ENCODE assay signal across 19 cellular contexts in the genomic region with DNA sequence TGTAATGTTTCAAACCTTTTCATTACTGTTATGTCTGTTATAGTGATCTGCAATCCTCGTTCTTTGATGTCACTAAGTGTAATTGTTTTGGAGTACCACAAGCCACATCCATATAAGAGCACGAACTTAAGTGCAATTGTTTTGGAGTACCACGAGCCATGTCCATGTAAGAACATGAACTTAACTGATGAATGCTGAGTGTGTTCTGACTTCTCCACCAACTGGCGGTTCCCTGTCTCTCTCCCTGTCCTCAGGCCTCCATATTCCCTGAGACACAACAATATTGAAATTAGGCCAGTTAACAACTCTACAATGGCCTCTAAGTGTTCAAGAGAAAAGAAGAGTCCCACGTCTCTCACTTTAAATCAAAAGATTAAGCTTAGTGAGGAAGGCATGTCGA. TPM values are rescaled to one million over a fixed set of nuclear protein-coding genes. Genes with fewer than 3 reads are reported as not detected.
DNase-seq lines count a peak whose midpoint lies in the region; ATAC-seq and TF ChIP-seq lines count a peak whose summit lies in the region.
"Had no signal": no experiment of that assay in that cellular context is flagged by ENCODE, and none has a peak within 500 bp of the region (broad histone marks: within the 10 kb centered on the region; RNA-seq: fewer than 3 reads in every experiment).

No MANE protein-coding gene starts in this region.

- H3K27me3 Mint-ChIP-seq in GM23338 (ENCODE audit: insufficient read depth, low read depth, poor library complexity): peaks cover 2% of the 10 kb centered on the region
- no peaks in the 10 kb centered on the region for H3K27me3 Mint-ChIP-seq in activated T-helper 17 cell treated with anti-CD3 and anti-CD28 coated beads, Interleukin-2, amount 50 U/mL, for 72 hours
- no peaks in the 10 kb centered on the region for H3K27me3 Mint-ChIP-seq in endothelial cell (ENCODE audit: unreplicated experiment)
- H3K27me3 Mint-ChIP-seq: dendritic cell treated with granulocyte-macrophage colony-stimulating factor and Interleukin-4, amounts not matched to agents 40 ng/mL and 50 ng/mL, for 4 days had no signal

- intact Hi-C loops in Panc1 (cut with micrococcal nuclease; ENCODE audit: unreplicated experiment): no loop called here

- H3K36me3 Mint-ChIP-seq in GM23338 (ENCODE audit: low read depth) (peaks cover 10% of the 10 kb centered on the region; the same call in 2 of the 3 replicates), endothelial cell (ENCODE audit: low read depth, unreplicated experiment) (no peaks in the 10 kb centered on the region)
- no peaks in the 10 kb centered on the region for H3K36me3 Mint-ChIP-seq in activated T-helper 17 cell treated with anti-CD3 and anti-CD28 coated beads, Interleukin-2, amount 50 U/mL, for 72 hours (ENCODE audit: low read depth)
- H3K36me3 Mint-ChIP-seq: stimulated activated effector memory CD8-positive, alpha-beta T cell treated with anti-CD3 and anti-CD28 coated beads, Interleukin-12 subunit alpha, Interleukin-12 subunit beta, amount 100 ng/mL, for 72 hours had no signal

- H4K20me1 ChIP-seq in GM23338 (replicated peaks; ENCODE audit: insufficient read depth) (no peaks in the 10 kb centered on the region), osteoblast (ENCODE audit: insufficient read depth, low read length) (no peaks in the 10 kb centered on the region)
- H4K20me1 ChIP-seq: BLaER1 treated with 17β-estradiol and CSF1 and Interleukin-3, amounts not matched to agents 10 nM and 100 nM had no signal

- peak; percentile 57 for ATAC-seq in GM23338
- no peak for ATAC-seq in Panc1
- no peak for ATAC-seq in activated T-helper 17 cell treated with anti-CD3 and anti-CD28 coated beads, Interleukin-2, amount 50 U/mL, for 72 hours (replicated peaks)
- ATAC-seq: stimulated activated effector memory CD8-positive, alpha-beta T cell treated with anti-CD3 and anti-CD28 coated beads, Interleukin-12 subunit alpha, Interleukin-12 subunit beta, amount 100 ng/mL, for 72 hours had no signal

- DNase-seq in GM23338 (ENCODE audit: low spot score) (no peak), Panc1 (ENCODE audit: low read depth, low spot score) (no peak), epithelial cell of esophagus (ENCODE audit: low read depth) (peak; percentile 9), osteoblast (ENCODE audit: insufficient read length, low spot score, missing footprints) (no peak), endothelial cell (ENCODE audit: low spot score) (no peak), erythroblast (lab: John Stamatoyannopoulos, UW) (no peak)
- DNase-seq: activated naive CD4-positive, alpha-beta T cell treated with anti-CD3 and anti-CD28 coated beads for 36 hours; DMS53; NCI-H2029; NCI-H524 treated with DMSO at 0.1 percent for 48 hours; spleen; thyroid gland had no signal

- no peaks in the 10 kb centered on the region for H3K9me3 Mint-ChIP-seq in GM23338
- H3K9me3 Mint-ChIP-seq in activated T-helper 17 cell treated with anti-CD3 and anti-CD28 coated beads, Interleukin-2, amount 50 U/mL, for 72 hours: no peaks in the 10 kb centered on the region
- H3K9me3 Mint-ChIP-seq in endothelial cell (ENCODE audit: unreplicated experiment): no peaks in the 10 kb centered on the region
- H3K9me3 Mint-ChIP-seq: activated naive CD4-positive, alpha-beta T cell treated with anti-CD3 and anti-CD28 coated beads for 36 hours; dendritic cell treated with granulocyte-macrophage colony-stimulating factor and Interleukin-4, amounts not matched to agents 40 ng/mL and 50 ng/mL, for 4 days; stimulated activated effector memory CD8-positive, alpha-beta T cell treated with anti-CD3 and anti-CD28 coated beads, Interleukin-12 subunit alpha, Interleukin-12 subunit beta, amount 100 ng/mL, for 72 hours had no signal

- H3K79me2 ChIP-seq in GM23338 (replicated peaks; ENCODE audit: insufficient read depth): no peaks in the 10 kb centered on the region
- no peaks in the 10 kb centered on the region for H3K79me2 ChIP-seq in osteoblast (ENCODE audit: insufficient read depth, low read length)

- H3K4me1 ChIP-seq in GM23338 (ENCODE audit: insufficient read depth) (peaks cover 30% of the 10 kb centered on the region), Panc1 (ENCODE audit: control insufficient read depth, insufficient read depth, low read length) (no peaks in the 10 kb centered on the region), osteoblast (ENCODE audit: insufficient read depth, low read length) (no peaks in the 10 kb centered on the region)
- H3K4me1 ChIP-seq: BLaER1 treated with 17β-estradiol and CSF1 and Interleukin-3, amounts not matched to agents 10 nM and 100 nM; esophagus muscularis mucosa; spleen; thyroid gland had no signal

- H3K4me3 ChIP-seq in GM23338: no peak overlapping the region
- H3K4me3 ChIP-seq in Panc1 (ENCODE audit: low read depth in 2 of 2, low read length in 2 of 2): no peak overlapping the region
- no peak overlapping the region for H3K4me3 ChIP-seq in epithelial cell of esophagus (ENCODE audit: low read length)
- H3K4me3 ChIP-seq in osteoblast (ENCODE audit: insufficient read depth, low read length): no peak overlapping the region
- H3K4me3 ChIP-seq: BLaER1 treated with 17β-estradiol and CSF1 and Interleukin-3, amounts not matched to agents 10 nM and 100 nM; esophagus muscularis mucosa; SK-N-MC; spleen; thyroid gland had no signal

- H3K27me3 ChIP-seq in GM23338 (ENCODE audit: insufficient read depth): no peaks in the 10 kb centered on the region
- H3K27me3 ChIP-seq in Panc1 (ENCODE audit: control insufficient read depth, insufficient read depth, low read length): no peaks in the 10 kb centered on the region
- peaks cover 50% of the 10 kb centered on the region for H3K27me3 ChIP-seq in osteoblast (ENCODE audit: insufficient read depth, low read length)
- H3K27me3 ChIP-seq: BLaER1 treated with 17β-estradiol and CSF1 and Interleukin-3, amounts not matched to agents 10 nM and 100 nM; esophagus muscularis mucosa; spleen; thyroid gland had no signal

- H3K36me3 ChIP-seq in GM23338 (ENCODE audit: insufficient read depth): no peaks in the 10 kb centered on the region
- no peaks in the 10 kb centered on the region for H3K36me3 ChIP-seq in Panc1 (ENCODE audit: control insufficient read depth, insufficient read depth, low read length)
- H3K36me3 ChIP-seq in osteoblast (ENCODE audit: insufficient read depth, low read length): no peaks in the 10 kb centered on the region
- H3K36me3 ChIP-seq: BLaER1 treated with 17β-estradiol and CSF1 and Interleukin-3, amounts not matched to agents 10 nM and 100 nM; esophagus muscularis mucosa; spleen; thyroid gland had no signal

- CTCF ChIA-PET in Panc1 (lab: Charles Lee): no interaction called here

- POLR2A ChIA-PET in Panc1 (lab: Charles Lee): no interaction called here

- H3K4me3 Mint-ChIP-seq in GM23338 (no peak overlapping the region), endothelial cell (ENCODE audit: unreplicated experiment) (no peak overlapping the region)
- H3K4me3 Mint-ChIP-seq in activated T-helper 17 cell treated with anti-CD3 and anti-CD28 coated beads, Interleukin-2, amount 50 U/mL, for 72 hours: no peak overlapping the region
- H3K4me3 Mint-ChIP-seq: activated naive CD4-positive, alpha-beta T cell treated with anti-CD3 and anti-CD28 coated beads for 36 hours; dendritic cell treated with granulocyte-macrophage colony-stimulating factor and Interleukin-4, amounts not matched to agents 40 ng/mL and 50 ng/mL, for 4 days; stimulated activated effector memory CD8-positive, alpha-beta T cell treated with anti-CD3 and anti-CD28 coated beads, Interleukin-12 subunit alpha, Interleukin-12 subunit beta, amount 100 ng/mL, for 72 hours had no signal

- H3K27ac Mint-ChIP-seq in GM23338: no peak overlapping the region; the same call in 1 of the 2 replicates
- no peak overlapping the region for H3K27ac Mint-ChIP-seq in activated T-helper 17 cell treated with anti-CD3 and anti-CD28 coated beads, Interleukin-2, amount 50 U/mL, for 72 hours
- H3K27ac Mint-ChIP-seq in endothelial cell (ENCODE audit: unreplicated experiment): no peak overlapping the region
- H3K27ac Mint-ChIP-seq: activated naive CD4-positive, alpha-beta T cell treated with anti-CD3 and anti-CD28 coated beads for 36 hours; dendritic cell treated with granulocyte-macrophage colony-stimulating factor and Interleukin-4, amounts not matched to agents 40 ng/mL and 50 ng/mL, for 4 days; stimulated activated effector memory CD8-positive, alpha-beta T cell treated with anti-CD3 and anti-CD28 coated beads, Interleukin-12 subunit alpha, Interleukin-12 subunit beta, amount 100 ng/mL, for 72 hours had no signal

- H3K4me2 ChIP-seq in GM23338 (no peak overlapping the region), osteoblast (ENCODE audit: insufficient read depth, low read length) (no peak overlapping the region)
- H3K4me2 ChIP-seq: BLaER1 treated with 17β-estradiol and CSF1 and Interleukin-3, amounts not matched to agents 10 nM and 100 nM had no signal

- H3K9me2 ChIP-seq in GM23338 (ENCODE audit: insufficient read depth): no peaks in the 10 kb centered on the region

- no peaks in the 10 kb centered on the region for H3F3A ChIP-seq in GM23338 (replicated peaks; ENCODE audit: low read depth)

- no peak overlapping the region for H3K27ac ChIP-seq in GM23338 (ENCODE audit: low read depth)
- H3K27ac ChIP-seq in Panc1 (ENCODE audit: low read length): no peak overlapping the region
- no peak overlapping the region for H3K27ac ChIP-seq in osteoblast (ENCODE audit: low read depth, low read length)
- H3K27ac ChIP-seq: BLaER1 treated with 17β-estradiol and CSF1 and Interleukin-3, amounts not matched to agents 10 nM and 100 nM; esophagus muscularis mucosa; SK-N-MC; spleen; thyroid gland had no signal

- in situ Hi-C loops in Panc1 (cut with HindIII; ENCODE audit: low pct_unique_long_range_greater_than_20kb, low sequenced_read_pairs): no loop called here

- H3K9me3 ChIP-seq in Panc1 (ENCODE audit: control insufficient read depth, insufficient read depth, low read depth, low read length) (no peaks in the 10 kb centered on the region), osteoblast (ENCODE audit: low read depth, low read length) (no peaks in the 10 kb centered on the region)
- H3K9me3 ChIP-seq: BLaER1 treated with 17β-estradiol and CSF1 and Interleukin-3, amounts not matched to agents 10 nM and 100 nM; esophagus muscularis mucosa; spleen; thyroid gland had no signal

- no peak for TF ChIP-seq POLR2A in erythroblast (IDR thresholded peaks at IDR 0.05; ENCODE audit: low read length)

- no TSS peak for BruUV-seq in Panc1 (replicated peaks; lab: Mats Ljungman, UMichigan)

- H3K4me1 Mint-ChIP-seq in GM23338 (peaks cover 24% of the 10 kb centered on the region), endothelial cell (ENCODE audit: unreplicated experiment) (peaks cover 2% of the 10 kb centered on the region)
- no peaks in the 10 kb centered on the region for H3K4me1 Mint-ChIP-seq in activated T-helper 17 cell treated with anti-CD3 and anti-CD28 coated beads, Interleukin-2, amount 50 U/mL, for 72 hours
- H3K4me1 Mint-ChIP-seq: stimulated activated effector memory CD8-positive, alpha-beta T cell treated with anti-CD3 and anti-CD28 coated beads, Interleukin-12 subunit alpha, Interleukin-12 subunit beta, amount 100 ng/mL, for 72 hours had no signal

- H2AFZ ChIP-seq in GM23338: no peak overlapping the region
- no peak overlapping the region for H2AFZ ChIP-seq in osteoblast (ENCODE audit: low read length)

- TF ChIP-seq CTCF in GM23338 (conservative IDR thresholded peaks at IDR 0.05; ENCODE audit: low read depth in 2 of 2) (peak in 1 of 2 experiments; percentile 62; a peak in 2 of 4 replicates), Panc1 (IDR thresholded peaks at IDR 0.05) (peak; percentile 49; the same call in 1 of the 2 replicates), epithelial cell of esophagus (IDR thresholded peaks at IDR 0.05; ENCODE audit: insufficient read depth, low read depth, low read length, missing control alignments) (no peak), osteoblast (IDR thresholded peaks at IDR 0.05; ENCODE audit: extremely low read depth, low read depth, low read length) (peak; percentile 29), endothelial cell (IDR thresholded peaks at IDR 0.05; ENCODE audit: unreplicated experiment) (no peak)

RNA-seq across cellular contexts. Expression of gene TESMIN, which starts 23.5 kb away (rescaled TPM):
- 58.2 and 64.6 TPM in 2 replicates for total RNA-seq in GM23338 (2014; rRNA removed; shearing (Covaris generic))
- 54.5 and 54.9 TPM in 2 replicates for polyA plus RNA-seq in GM23338 (2016; fragmentation: Nextera tagmentation; extraction: Ambion mirVana)
- total RNA-seq in Panc1 (2021; ENCODE audit: unreplicated experiment): 47.6 TPM
- polyA plus RNA-seq in Panc1 (2012; ENCODE audit: insufficient read length): 34.3 TPM
- total RNA-seq in osteoblast: not detected in 2 replicates
- total RNA-seq in activated T-helper 17 cell treated with anti-CD3 and anti-CD28 coated beads, Interleukin-2, amount 50 U/mL, for 72 hours: 10 to 100 TPM in 1 of 2 donors, 1 to 10 TPM in 1; 7.7 to 11.8 TPM
- 3.4 TPM for total RNA-seq in endothelial cell (ENCODE audit: unreplicated experiment)
- polyA plus RNA-seq: neural cell had no signal

RNA-seq across cellular contexts. Expression of gene GAL, which starts 43.4 kb away (rescaled TPM):
- 80.9 and 82.8 TPM in 2 replicates for total RNA-seq in GM23338 (2014; rRNA removed; shearing (Covaris generic))
- polyA plus RNA-seq in GM23338 (2016; fragmentation: Nextera tagmentation; extraction: Ambion mirVana): 691 and 693 TPM in 2 replicates
- total RNA-seq in Panc1 (2021; ENCODE audit: unreplicated experiment) (16.5 TPM), osteoblast (not detected in 2 replicates), endothelial cell (ENCODE audit: unreplicated experiment) (15.9 TPM)
- polyA plus RNA-seq in Panc1 (2012; ENCODE audit: insufficient read length): 9.5 TPM
- 1 to 10 TPM in 1 of 2 donors, under 1 TPM in 1; 0.66 to 1.6 TPM for total RNA-seq in activated T-helper 17 cell treated with anti-CD3 and anti-CD28 coated beads, Interleukin-2, amount 50 U/mL, for 72 hours
- total RNA-seq: spleen had no signal
- polyA plus RNA-seq: spleen had no signal

Comparison
In these comparisons a context has a peak if more than half of its experiments do, and no peak if none do; other contexts are left out.
1. CTCF ChIP-seq: peak in Panc1 (single experiment) and osteoblast (single experiment); none in epithelial cell of esophagus (single experiment) and endothelial cell (single experiment).